Comparison of ENCODE assay signal across 11 cellular contexts in the genomic region with DNA sequence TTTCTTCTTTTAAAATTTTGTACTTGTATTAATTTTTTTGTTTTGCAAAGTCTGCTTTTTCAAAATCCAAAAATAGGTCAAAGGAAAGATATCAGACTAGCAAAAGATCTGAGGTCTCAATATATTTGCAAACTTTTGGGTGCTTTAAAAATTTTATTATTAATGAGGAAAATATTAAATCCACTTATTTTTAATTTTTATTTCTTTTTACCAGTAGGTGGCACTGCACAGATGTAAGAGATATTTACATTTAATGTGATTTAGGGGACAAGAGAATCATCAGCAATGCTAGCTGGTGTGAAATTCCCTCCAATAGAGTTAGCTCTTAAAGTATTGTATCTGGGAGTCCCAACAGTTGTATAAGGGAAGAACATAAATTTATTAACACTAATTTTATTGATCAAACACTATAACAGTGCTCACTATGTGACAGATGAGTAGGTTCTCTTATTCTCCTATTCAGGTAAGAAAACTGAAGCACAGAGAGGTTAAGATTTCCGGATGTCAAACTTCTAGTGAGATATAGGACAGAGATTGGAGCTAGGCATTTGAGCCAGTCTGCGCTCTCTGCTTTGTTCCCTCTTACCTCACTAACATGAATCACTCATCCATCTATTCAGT. TPM values are rescaled to one million over a fixed set of nuclear protein-coding genes. Genes with fewer than 3 reads are reported as not detected.
DNase-seq lines count a peak whose midpoint lies in the region; ATAC-seq, FAIRE-seq and TF ChIP-seq lines count a peak whose summit lies in the region.
"Had no signal": no experiment of that assay in that cellular context is flagged by ENCODE, and none has a peak within 500 bp of the region (broad histone marks: within the 10 kb centered on the region; RNA-seq: fewer than 3 reads in every experiment).

No MANE protein-coding gene starts in this region.

- H4K20me1 ChIP-seq in astrocyte (ENCODE audit: insufficient read depth, low read length): no peaks in the 10 kb centered on the region

- H3K36me3 ChIP-seq in astrocyte (ENCODE audit: insufficient read depth, low read length) (no peaks in the 10 kb centered on the region), thyroid gland (no peaks in the 10 kb centered on the region)

- CTCF ChIA-PET in activated CD4-positive, alpha-beta T cell treated with anti-CD3 and anti-CD28 coated beads, Interleukin-2, amount 10 ng/mL, durations not matched to agents 7 days and 5 days (lab: Charles Lee): no interaction called here

- H3K27me3 Mint-ChIP-seq in CD14-positive monocyte (ENCODE audit: low read depth in 3 of 3) (peaks cover 0 to 7% (median 0%) of the 10 kb centered on the region in 3 donors), astrocyte (ENCODE audit: low read depth, unreplicated experiment) (no peaks in the 10 kb centered on the region)
- no peaks in the 10 kb centered on the region for H3K27me3 Mint-ChIP-seq in activated CD4-positive, alpha-beta T cell treated with anti-CD3 and anti-CD28 coated beads, Interleukin-2, amount 10 ng/mL, durations not matched to agents 7 days and 5 days

- ATAC-seq in HG03442 (IDR thresholded peaks at IDR 0.05; ENCODE audit: unreplicated experiment) (no peak), GM19328 (IDR thresholded peaks at IDR 0.05; ENCODE audit: unreplicated experiment) (no peak)
- ATAC-seq: mucosa of descending colon had no signal

- H3K9ac ChIP-seq in astrocyte (ENCODE audit: low read length): no peak overlapping the region

- 74 to 84% methylated on average over 2 of the region's 2 CpGs for WGBS in thyroid gland, 2 donors

- no peaks in the 10 kb centered on the region for H3K4me1 ChIP-seq in astrocyte (ENCODE audit: insufficient read depth, low read length)
- peaks cover 0 to 7% of the 10 kb centered on the region in 2 donors for H3K4me1 ChIP-seq in thyroid gland

- H3K36me3 Mint-ChIP-seq in CD14-positive monocyte (no peaks in the 10 kb centered on the region), astrocyte (ENCODE audit: low read depth, unreplicated experiment) (no peaks in the 10 kb centered on the region)
- no peaks in the 10 kb centered on the region for H3K36me3 Mint-ChIP-seq in activated CD4-positive, alpha-beta T cell treated with anti-CD3 and anti-CD28 coated beads, Interleukin-2, amount 10 ng/mL, durations not matched to agents 7 days and 5 days (ENCODE audit: low read depth)

- no peaks in the 10 kb centered on the region for H3K9me3 Mint-ChIP-seq in CD14-positive monocyte
- peaks cover 2% of the 10 kb centered on the region for H3K9me3 Mint-ChIP-seq in astrocyte (ENCODE audit: unreplicated experiment)
- no peaks in the 10 kb centered on the region for H3K9me3 Mint-ChIP-seq in activated CD4-positive, alpha-beta T cell treated with anti-CD3 and anti-CD28 coated beads, Interleukin-2, amount 10 ng/mL, durations not matched to agents 7 days and 5 days

- TF ChIP-seq CTCF in CD14-positive monocyte (IDR thresholded peaks at IDR 0.05): peak; percentile 58
- peak; percentile 12 for TF ChIP-seq CTCF in HFF-Myc (IDR thresholded peaks at IDR 0.05; ENCODE audit: low read depth, low read length, missing control alignments)
- peak; percentile 32 for TF ChIP-seq CTCF in astrocyte (IDR thresholded peaks at IDR 0.05; ENCODE audit: insufficient read depth, low read depth, low read length)
- peak in 3 of 6 experiments; percentile 17 to 32 (median 17) for TF ChIP-seq CTCF in thyroid gland (IDR thresholded peaks at IDR 0.05)

- POLR2A ChIA-PET in activated CD4-positive, alpha-beta T cell treated with anti-CD3 and anti-CD28 coated beads, Interleukin-2, amount 10 ng/mL, durations not matched to agents 7 days and 5 days (lab: Charles Lee): no interaction called here

- no peak for TF ChIP-seq POLR2A in thyroid gland (IDR thresholded peaks at IDR 0.05)

- no peak overlapping the region for H3K27ac Mint-ChIP-seq in CD14-positive monocyte
- H3K27ac Mint-ChIP-seq in astrocyte (ENCODE audit: unreplicated experiment): no peak overlapping the region
- H3K27ac Mint-ChIP-seq in activated CD4-positive, alpha-beta T cell treated with anti-CD3 and anti-CD28 coated beads, Interleukin-2, amount 10 ng/mL, durations not matched to agents 7 days and 5 days: no peak overlapping the region

- DNase-seq in CD14-positive monocyte (ENCODE audit: low spot score) (no peak), HFF-Myc (ENCODE audit: extremely low read depth, low read depth) (no peak), astrocyte (ENCODE audit: low read depth) (no peak), kidney tubule cell (ENCODE audit: low spot score) (peak; percentile 14), thyroid gland (no peak)
- no peak for DNase-seq in activated CD4-positive, alpha-beta T cell treated with anti-CD3 and anti-CD28 coated beads, Interleukin-2, amount 10 ng/mL, durations not matched to agents 7 days and 5 days
- DNase-seq: mucosa of descending colon, NCI-H1694 treated with DMSO at 0.1 percent for 48 hours had no signal

- intact Hi-C loops in CD14-positive monocyte (cut with micrococcal nuclease): no loop called here
- intact Hi-C loops in thyroid gland (cut with DNase I): no loop called here

- no peak overlapping the region for H3K4me3 Mint-ChIP-seq in CD14-positive monocyte
- H3K4me3 Mint-ChIP-seq in astrocyte (ENCODE audit: unreplicated experiment): no peak overlapping the region
- no peak overlapping the region for H3K4me3 Mint-ChIP-seq in activated CD4-positive, alpha-beta T cell treated with anti-CD3 and anti-CD28 coated beads, Interleukin-2, amount 10 ng/mL, durations not matched to agents 7 days and 5 days

- H3K4me1 Mint-ChIP-seq in CD14-positive monocyte (no peaks in the 10 kb centered on the region), astrocyte (ENCODE audit: low read depth, unreplicated experiment) (no peaks in the 10 kb centered on the region)
- no peaks in the 10 kb centered on the region for H3K4me1 Mint-ChIP-seq in activated CD4-positive, alpha-beta T cell treated with anti-CD3 and anti-CD28 coated beads, Interleukin-2, amount 10 ng/mL, durations not matched to agents 7 days and 5 days

- FAIRE-seq in astrocyte (lab: Jason Lieb, UNC): no peak

- H3K9me3 ChIP-seq in astrocyte (ENCODE audit: insufficient read depth, low read depth, low read length): no peaks in the 10 kb centered on the region
- H3K9me3 ChIP-seq in thyroid gland: no peaks in the 10 kb centered on the region
- H3K9me3 ChIP-seq: mucosa of descending colon had no signal

- H3K4me2 ChIP-seq in astrocyte (ENCODE audit: low read length): no peak overlapping the region

- H3K27ac ChIP-seq in astrocyte (ENCODE audit: low read depth, low read length): no peak overlapping the region
- no peak overlapping the region for H3K27ac ChIP-seq in thyroid gland

- H3K27me3 ChIP-seq in astrocyte (ENCODE audit: insufficient read depth, low read length) (no peaks in the 10 kb centered on the region), thyroid gland (no peaks in the 10 kb centered on the region)

- H2AFZ ChIP-seq in astrocyte (ENCODE audit: low read depth, low read length): no peak overlapping the region

- H3K79me2 ChIP-seq in astrocyte (ENCODE audit: insufficient read depth, low read length): no peaks in the 10 kb centered on the region

- H3K4me3 ChIP-seq in HFF-Myc (replicated peaks; ENCODE audit: low read depth, low read length) (no peak overlapping the region), astrocyte (ENCODE audit: insufficient read depth, low read depth, low read length) (no peak overlapping the region), thyroid gland (replicated peaks in 1 of 3) (no peak overlapping the region)
- H3K4me3 ChIP-seq: mucosa of descending colon had no signal

RNA-seq across cellular contexts. Expression of gene ALX1, which starts 30.5 kb away (rescaled TPM):
- polyA plus RNA-seq in CD14-positive monocyte: not detected
- total RNA-seq in astrocyte: 1.4 and 1.9 TPM in 2 replicates
- total RNA-seq in activated CD4-positive, alpha-beta T cell treated with anti-CD3 and anti-CD28 coated beads, Interleukin-2, amount 10 ng/mL, durations not matched to agents 7 days and 5 days: not detected
- 1 to 10 TPM in 1 of 4 donors, not detected in 3; 1.1 TPM for total RNA-seq in thyroid gland
- total RNA-seq: mucosa of descending colon; T-helper 2 cell treated with Interferon-gamma antibody and Interleukin-4, amounts not matched to agents 100 ng/mL and 5 ng/mL, for 36 hours had no signal
